10 cellular contexts compared by ENCODE assay signal in the genomic region with DNA sequence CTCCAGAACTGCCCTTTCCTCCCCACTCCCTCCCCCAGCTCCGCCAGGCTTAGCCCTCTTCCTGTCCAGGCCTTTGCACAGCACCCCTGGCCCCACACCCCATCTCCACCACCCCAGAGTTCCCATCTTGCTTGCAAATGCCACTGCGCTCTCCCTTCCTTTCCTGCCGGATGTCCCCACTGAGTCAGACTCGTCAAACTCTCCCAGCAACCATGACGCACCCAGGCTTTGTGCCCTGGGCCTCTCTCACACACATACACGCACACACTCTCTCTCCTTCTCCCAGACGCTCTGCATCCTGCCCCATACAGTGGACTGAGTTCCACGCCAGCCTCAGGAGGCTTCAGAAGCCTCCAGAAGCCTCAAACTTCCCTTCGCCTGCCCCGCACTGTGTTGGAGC. TPM values are rescaled to one million over a fixed set of nuclear protein-coding genes. Genes with fewer than 3 reads are reported as not detected.
DNase-seq lines count a peak whose midpoint lies in the region; ATAC-seq and TF ChIP-seq lines count a peak whose summit lies in the region.
"Had no signal": no experiment of that assay in that cellular context is flagged by ENCODE, and none has a peak within 500 bp of the region (broad histone marks: within the 10 kb centered on the region; RNA-seq: fewer than 3 reads in every experiment).

No MANE protein-coding gene starts in this region.

- no peak for TF ChIP-seq CTCF in mesothelial cell of epicardium (IDR thresholded peaks at IDR 0.05; ENCODE audit: unreplicated experiment)

- peak overlapping the region; percentile 1 for H3K27ac ChIP-seq in cingulate gyrus (ENCODE audit: low read depth, low read length)
- H3K27ac ChIP-seq: HL-60 had no signal

- intact Hi-C loops in Right ventricle myocardium superior (cut with DNase I) (no loop called here), Right ventricle myocardium inferior (cut with DNase I) (no loop called here)

- H3K27me3 Mint-ChIP-seq in mesothelial cell of epicardium (ENCODE audit: low read depth), result no peaks in the 10 kb centered on the region
- H3K27me3 Mint-ChIP-seq in activated CD4-positive, alpha-beta memory T cell treated with anti-CD3 and anti-CD28 coated beads, Interleukin-2, amount 10 ng/mL, durations not matched to agents 7 days and 5 days, result no peaks in the 10 kb centered on the region

- no peaks in the 10 kb centered on the region for H3K36me3 Mint-ChIP-seq in mesothelial cell of epicardium
- no peaks in the 10 kb centered on the region for H3K36me3 Mint-ChIP-seq in activated CD4-positive, alpha-beta memory T cell treated with anti-CD3 and anti-CD28 coated beads, Interleukin-2, amount 10 ng/mL, durations not matched to agents 7 days and 5 days (ENCODE audit: low read depth)

- H3K4me3 Mint-ChIP-seq in mesothelial cell of epicardium, result no peak overlapping the region
- no peak overlapping the region for H3K4me3 Mint-ChIP-seq in activated CD4-positive, alpha-beta memory T cell treated with anti-CD3 and anti-CD28 coated beads, Interleukin-2, amount 10 ng/mL, durations not matched to agents 7 days and 5 days

- H3K9me3 Mint-ChIP-seq in mesothelial cell of epicardium, result no peaks in the 10 kb centered on the region
- no peaks in the 10 kb centered on the region for H3K9me3 Mint-ChIP-seq in activated CD4-positive, alpha-beta memory T cell treated with anti-CD3 and anti-CD28 coated beads, Interleukin-2, amount 10 ng/mL, durations not matched to agents 7 days and 5 days

- peak; percentile 45 for DNase-seq in Right ventricle myocardium superior
- no peak for DNase-seq in Right ventricle myocardium inferior (ENCODE audit: missing footprints)
- no peak for DNase-seq in mesothelial cell of epicardium (ENCODE audit: low spot score in 2 of 2, unreplicated experiment in 2 of 2)
- DNase-seq in activated CD4-positive, alpha-beta memory T cell treated with anti-CD3 and anti-CD28 coated beads, Interleukin-2, amount 10 ng/mL, durations not matched to agents 7 days and 5 days, result no peak
- no peak for DNase-seq in cortex of kidney (lab: John Stamatoyannopoulos, UW)
- DNase-seq: activated gamma-delta T cell treated with Interleukin-2 at 50 U/mL for 16 hours had no signal

- CTCF ChIA-PET in activated CD4-positive, alpha-beta memory T cell treated with anti-CD3 and anti-CD28 coated beads, Interleukin-2, amount 10 ng/mL, durations not matched to agents 7 days and 5 days (lab: Charles Lee), result interaction anchor here (0.6 to 9.9 kb wide), 16 partner anchors 9 to 157 kb away, joined by 3 to 157 read pairs (median 6); a partner anchor contains a TSS

- ATAC-seq in Right ventricle myocardium superior (ENCODE audit: poor library complexity) (no peak), Right ventricle myocardium inferior (no peak), GM18858 (IDR thresholded peaks at IDR 0.05; ENCODE audit: unreplicated experiment) (no peak), GM18907 (IDR thresholded peaks at IDR 0.05; ENCODE audit: unreplicated experiment) (no peak)

- H3K27ac Mint-ChIP-seq in mesothelial cell of epicardium, result peak overlapping the region; percentile 39
- H3K27ac Mint-ChIP-seq in activated CD4-positive, alpha-beta memory T cell treated with anti-CD3 and anti-CD28 coated beads, Interleukin-2, amount 10 ng/mL, durations not matched to agents 7 days and 5 days, result no peak overlapping the region

- H3K4me1 Mint-ChIP-seq in mesothelial cell of epicardium, result peaks cover 51% of the 10 kb centered on the region
- H3K4me1 Mint-ChIP-seq in activated CD4-positive, alpha-beta memory T cell treated with anti-CD3 and anti-CD28 coated beads, Interleukin-2, amount 10 ng/mL, durations not matched to agents 7 days and 5 days, result peaks cover 3% of the 10 kb centered on the region

- POLR2A ChIA-PET in activated CD4-positive, alpha-beta memory T cell treated with anti-CD3 and anti-CD28 coated beads, Interleukin-2, amount 10 ng/mL, durations not matched to agents 7 days and 5 days (lab: Charles Lee), result interaction anchor here (1.3 kb wide), 1 partner anchor 79 kb away, joined by 4 read pairs; no protein-coding TSS in a partner anchor

RNA-seq across cellular contexts. Expression of a gene that starts 2.8 kb away (rescaled TPM):
- total RNA-seq in Right ventricle myocardium superior, result 155 TPM
- 162 TPM for total RNA-seq in Right ventricle myocardium inferior
- total RNA-seq in mesothelial cell of epicardium, result 23.4 to 26.9 TPM (median 26.1 TPM) in 3 replicates
- total RNA-seq in activated CD4-positive, alpha-beta memory T cell treated with anti-CD3 and anti-CD28 coated beads, Interleukin-2, amount 10 ng/mL, durations not matched to agents 7 days and 5 days, result 1 to 10 TPM; 2.0 to 2.6 TPM

RNA-seq across cellular contexts. Expression of a gene that starts 7.3 kb away (rescaled TPM):
- total RNA-seq in Right ventricle myocardium superior (not detected), Right ventricle myocardium inferior (not detected), mesothelial cell of epicardium (0.93 TPM in 1 of 3 replicates, not detected in the others)
- not detected for total RNA-seq in activated CD4-positive, alpha-beta memory T cell treated with anti-CD3 and anti-CD28 coated beads, Interleukin-2, amount 10 ng/mL, durations not matched to agents 7 days and 5 days

RNA-seq across cellular contexts. Expression of a gene that starts 14.5 kb away (rescaled TPM):
- total RNA-seq in Right ventricle myocardium superior (5.9 TPM), Right ventricle myocardium inferior (3.9 TPM), mesothelial cell of epicardium (0.57 to 0.76 TPM (median 0.64 TPM) in 3 replicates)
- under 1 TPM; 0.03 to 0.18 TPM for total RNA-seq in activated CD4-positive, alpha-beta memory T cell treated with anti-CD3 and anti-CD28 coated beads, Interleukin-2, amount 10 ng/mL, durations not matched to agents 7 days and 5 days

RNA-seq across cellular contexts. Expression of a gene that starts 20.0 kb away (rescaled TPM):
- 56.2 TPM for total RNA-seq in Right ventricle myocardium superior
- 55.6 TPM for total RNA-seq in Right ventricle myocardium inferior
- total RNA-seq in mesothelial cell of epicardium, result 19.2 to 23.1 TPM (median 21.9 TPM) in 3 replicates
- total RNA-seq in activated CD4-positive, alpha-beta memory T cell treated with anti-CD3 and anti-CD28 coated beads, Interleukin-2, amount 10 ng/mL, durations not matched to agents 7 days and 5 days, result 1 to 10 TPM; 8.7 to 8.9 TPM

RNA-seq across cellular contexts. Expression of a gene that starts 35.8 kb away (rescaled TPM):
- total RNA-seq in Right ventricle myocardium superior (7.7 TPM), Right ventricle myocardium inferior (8.2 TPM), mesothelial cell of epicardium (9.8 to 11.5 TPM (median 10.7 TPM) in 3 replicates)
- total RNA-seq in activated CD4-positive, alpha-beta memory T cell treated with anti-CD3 and anti-CD28 coated beads, Interleukin-2, amount 10 ng/mL, durations not matched to agents 7 days and 5 days, result 100 to 1,000 TPM; 140 TPM
